3 cellular contexts compared by ENCODE assay signal in the genomic region with DNA sequence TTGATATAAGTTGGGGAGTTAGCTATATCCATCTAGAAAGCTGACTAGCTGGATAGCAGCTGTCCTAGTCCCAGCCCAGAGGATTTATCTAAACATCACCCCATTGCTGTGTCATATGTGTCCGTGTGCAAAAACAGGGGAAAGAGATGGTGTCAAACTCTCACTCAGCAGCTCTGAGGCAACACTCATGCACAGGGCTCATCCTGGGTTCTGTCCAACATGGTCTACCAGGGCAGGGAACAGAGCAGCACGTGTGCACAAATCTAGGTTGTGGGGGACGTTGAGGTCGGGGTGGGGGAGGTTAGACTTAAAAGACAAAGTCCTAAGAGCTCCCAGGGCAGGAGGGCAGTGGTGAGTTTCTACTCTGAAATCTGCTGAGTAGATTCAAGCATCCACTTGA.
TF ChIP-seq lines count a peak whose summit lies in the region.

No MANE protein-coding gene starts in this region.

TF ChIP-seq in SK-N-SH, 30 proteins besides CTCF, POLR2A, EP300 and RAD21:
- TF ChIP-seq CHD2 (IDR thresholded peaks at IDR 0.05; ENCODE audit: low read length, partially characterized antibody) (no peak), YY1 (IDR thresholded peaks at IDR 0.05; ENCODE audit: low read depth) (no peak), POLR2AphosphoS5 (IDR thresholded peaks at IDR 0.05; ENCODE audit: low read depth, low read length) (no peak), FOSL2 (IDR thresholded peaks at IDR 0.05; ENCODE audit: borderline replicate concordance, low read depth) (no peak), GATA2 (CRISPR knock-in tag; IDR thresholded peaks at IDR 0.05) (no peak), ZBTB33 (IDR thresholded peaks at IDR 0.05; ENCODE audit: borderline replicate concordance, low read depth) (no peak), RCOR1 (IDR thresholded peaks at IDR 0.05; ENCODE audit: low read length) (no peak), RFX5 (IDR thresholded peaks at IDR 0.05; ENCODE audit: low read length) (no peak), MAX (IDR thresholded peaks at IDR 0.05; ENCODE audit: low read depth) (no peak), FOXJ3 (CRISPR knock-in tag; IDR thresholded peaks at IDR 0.05) (no peak), ELF1 (IDR thresholded peaks at IDR 0.05) (no peak), SIN3A (IDR thresholded peaks at IDR 0.05; ENCODE audit: borderline replicate concordance, low read depth, low read length) (no peak), NFIC (IDR thresholded peaks at IDR 0.05; ENCODE audit: borderline replicate concordance) (no peak)
- TF ChIP-seq, protein P1, sequence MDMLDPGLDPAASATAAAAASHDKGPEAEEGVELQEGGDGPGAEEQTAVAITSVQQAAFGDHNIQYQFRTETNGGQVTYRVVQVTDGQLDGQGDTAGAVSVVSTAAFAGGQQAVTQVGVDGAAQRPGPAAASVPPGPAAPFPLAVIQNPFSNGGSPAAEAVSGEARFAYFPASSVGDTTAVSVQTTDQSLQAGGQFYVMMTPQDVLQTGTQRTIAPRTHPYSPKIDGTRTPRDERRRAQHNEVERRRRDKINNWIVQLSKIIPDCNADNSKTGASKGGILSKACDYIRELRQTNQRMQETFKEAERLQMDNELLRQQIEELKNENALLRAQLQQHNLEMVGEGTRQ (IDR thresholded peaks at IDR 0.05; ENCODE audit: borderline replicate concordance, low read depth, low read length), result no peak
- TF ChIP-seq, protein P2, sequence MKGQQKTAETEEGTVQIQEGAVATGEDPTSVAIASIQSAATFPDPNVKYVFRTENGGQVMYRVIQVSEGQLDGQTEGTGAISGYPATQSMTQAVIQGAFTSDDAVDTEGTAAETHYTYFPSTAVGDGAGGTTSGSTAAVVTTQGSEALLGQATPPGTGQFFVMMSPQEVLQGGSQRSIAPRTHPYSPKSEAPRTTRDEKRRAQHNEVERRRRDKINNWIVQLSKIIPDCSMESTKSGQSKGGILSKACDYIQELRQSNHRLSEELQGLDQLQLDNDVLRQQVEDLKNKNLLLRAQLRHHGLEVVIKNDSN (IDR thresholded peaks at IDR 0.05; ENCODE audit: borderline replicate concordance, low read depth), result no peak
TF ChIP-seq in SK-N-SH: peak in this region for 0.

TF ChIP-seq in SK-N-SH treated with all-trans-retinoic acid at 6 μM for 48 hours, 23 proteins besides CTCF, POLR2A, EP300 and RAD21 (continues in another document):
- no peak for TF ChIP-seq ZFP3 (CRISPR knock-in tag; IDR thresholded peaks at IDR 0.05)
- TF ChIP-seq, protein P3, sequence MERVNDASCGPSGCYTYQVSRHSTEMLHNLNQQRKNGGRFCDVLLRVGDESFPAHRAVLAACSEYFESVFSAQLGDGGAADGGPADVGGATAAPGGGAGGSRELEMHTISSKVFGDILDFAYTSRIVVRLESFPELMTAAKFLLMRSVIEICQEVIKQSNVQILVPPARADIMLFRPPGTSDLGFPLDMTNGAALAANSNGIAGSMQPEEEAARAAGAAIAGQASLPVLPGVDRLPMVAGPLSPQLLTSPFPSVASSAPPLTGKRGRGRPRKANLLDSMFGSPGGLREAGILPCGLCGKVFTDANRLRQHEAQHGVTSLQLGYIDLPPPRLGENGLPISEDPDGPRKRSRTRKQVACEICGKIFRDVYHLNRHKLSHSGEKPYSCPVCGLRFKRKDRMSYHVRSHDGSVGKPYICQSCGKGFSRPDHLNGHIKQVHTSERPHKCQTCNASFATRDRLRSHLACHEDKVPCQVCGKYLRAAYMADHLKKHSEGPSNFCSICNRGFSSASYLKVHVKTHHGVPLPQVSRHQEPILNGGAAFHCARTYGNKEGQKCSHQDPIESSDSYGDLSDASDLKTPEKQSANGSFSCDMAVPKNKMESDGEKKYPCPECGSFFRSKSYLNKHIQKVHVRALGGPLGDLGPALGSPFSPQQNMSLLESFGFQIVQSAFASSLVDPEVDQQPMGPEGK (CRISPR knock-in tag; IDR thresholded peaks at IDR 0.05; ENCODE audit: borderline replicate concordance), result no peak
- TF ChIP-seq TOX (CRISPR knock-in tag; IDR thresholded peaks at IDR 0.05; ENCODE audit: borderline replicate concordance), result no peak
- no peak for TF ChIP-seq SNAI2 (CRISPR knock-in tag; IDR thresholded peaks at IDR 0.05)
- no peak for TF ChIP-seq ZFP30 (CRISPR knock-in tag; IDR thresholded peaks at IDR 0.05)
- no peak for TF ChIP-seq RARB (CRISPR knock-in tag; IDR thresholded peaks at IDR 0.05)
- TF ChIP-seq ZC3H10 (CRISPR knock-in tag; IDR thresholded peaks at IDR 0.05), result no peak
- TF ChIP-seq TCF4 (CRISPR knock-in tag; IDR thresholded peaks at IDR 0.05; ENCODE audit: borderline replicate concordance), result no peak
- TF ChIP-seq, protein P4, sequence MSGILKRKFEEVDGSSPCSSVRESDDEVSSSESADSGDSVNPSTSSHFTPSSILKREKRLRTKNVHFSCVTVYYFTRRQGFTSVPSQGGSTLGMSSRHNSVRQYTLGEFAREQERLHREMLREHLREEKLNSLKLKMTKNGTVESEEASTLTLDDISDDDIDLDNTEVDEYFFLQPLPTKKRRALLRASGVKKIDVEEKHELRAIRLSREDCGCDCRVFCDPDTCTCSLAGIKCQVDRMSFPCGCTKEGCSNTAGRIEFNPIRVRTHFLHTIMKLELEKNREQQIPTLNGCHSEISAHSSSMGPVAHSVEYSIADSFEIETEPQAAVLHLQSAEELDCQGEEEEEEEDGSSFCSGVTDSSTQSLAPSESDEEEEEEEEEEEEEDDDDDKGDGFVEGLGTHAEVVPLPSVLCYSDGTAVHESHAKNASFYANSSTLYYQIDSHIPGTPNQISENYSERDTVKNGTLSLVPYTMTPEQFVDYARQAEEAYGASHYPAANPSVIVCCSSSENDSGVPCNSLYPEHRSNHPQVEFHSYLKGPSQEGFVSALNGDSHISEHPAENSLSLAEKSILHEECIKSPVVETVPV (CRISPR knock-in tag; IDR thresholded peaks at IDR 0.05), result no peak
- TF ChIP-seq ZNF70 (CRISPR knock-in tag; IDR thresholded peaks at IDR 0.05), result no peak
- TF ChIP-seq ARNTL (CRISPR knock-in tag; IDR thresholded peaks at IDR 0.05; ENCODE audit: borderline replicate concordance, low read depth), result no peak
- TF ChIP-seq ZNF8 (CRISPR knock-in tag; IDR thresholded peaks at IDR 0.05), result no peak
- TF ChIP-seq ESRRG (CRISPR knock-in tag; IDR thresholded peaks at IDR 0.05), result no peak
- no peak for TF ChIP-seq BACH2 (CRISPR knock-in tag; IDR thresholded peaks at IDR 0.05; ENCODE audit: borderline replicate concordance)
- TF ChIP-seq ZNF565 (CRISPR knock-in tag; conservative IDR thresholded peaks at IDR 0.05; ENCODE audit: low read depth), result no peak
- TF ChIP-seq CSDC2 (CRISPR knock-in tag; IDR thresholded peaks at IDR 0.05), result no peak
- no peak for TF ChIP-seq POU6F1 (CRISPR knock-in tag; IDR thresholded peaks at IDR 0.05; ENCODE audit: borderline replicate concordance, low read depth)

TF ChIP-seq in WTC11, 78 proteins besides CTCF, POLR2A, EP300 and RAD21 (continues in another document):
- TF ChIP-seq, protein P5, sequence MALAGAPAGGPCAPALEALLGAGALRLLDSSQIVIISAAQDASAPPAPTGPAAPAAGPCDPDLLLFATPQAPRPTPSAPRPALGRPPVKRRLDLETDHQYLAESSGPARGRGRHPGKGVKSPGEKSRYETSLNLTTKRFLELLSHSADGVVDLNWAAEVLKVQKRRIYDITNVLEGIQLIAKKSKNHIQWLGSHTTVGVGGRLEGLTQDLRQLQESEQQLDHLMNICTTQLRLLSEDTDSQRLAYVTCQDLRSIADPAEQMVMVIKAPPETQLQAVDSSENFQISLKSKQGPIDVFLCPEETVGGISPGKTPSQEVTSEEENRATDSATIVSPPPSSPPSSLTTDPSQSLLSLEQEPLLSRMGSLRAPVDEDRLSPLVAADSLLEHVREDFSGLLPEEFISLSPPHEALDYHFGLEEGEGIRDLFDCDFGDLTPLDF (CRISPR knock-in tag; IDR thresholded peaks at IDR 0.05), result no peak
- TF ChIP-seq NFE2L1 (CRISPR knock-in tag; IDR thresholded peaks at IDR 0.05) (no peak), TCF7 (CRISPR knock-in tag; IDR thresholded peaks at IDR 0.05; ENCODE audit: low read depth) (no peak), PREB (CRISPR knock-in tag; IDR thresholded peaks at IDR 0.05; ENCODE audit: borderline replicate concordance) (no peak), CREB1 (CRISPR knock-in tag; IDR thresholded peaks at IDR 0.05) (no peak), SMAD3 (CRISPR knock-in tag; IDR thresholded peaks at IDR 0.05; ENCODE audit: borderline replicate concordance) (no peak), ZBTB43 (CRISPR knock-in tag; IDR thresholded peaks at IDR 0.05) (no peak), ZNF281 (CRISPR knock-in tag; IDR thresholded peaks at IDR 0.05) (no peak), ATF6 (CRISPR knock-in tag; IDR thresholded peaks at IDR 0.05) (no peak), ZNF423 (CRISPR knock-in tag; IDR thresholded peaks at IDR 0.05) (no peak), ZNF416 (CRISPR knock-in tag; IDR thresholded peaks at IDR 0.05) (no peak), NFYB (CRISPR knock-in tag; conservative IDR thresholded peaks at IDR 0.05; ENCODE audit: low read depth) (no peak), ZNF121 (CRISPR knock-in tag; IDR thresholded peaks at IDR 0.05) (no peak)
- TF ChIP-seq, protein P6, sequence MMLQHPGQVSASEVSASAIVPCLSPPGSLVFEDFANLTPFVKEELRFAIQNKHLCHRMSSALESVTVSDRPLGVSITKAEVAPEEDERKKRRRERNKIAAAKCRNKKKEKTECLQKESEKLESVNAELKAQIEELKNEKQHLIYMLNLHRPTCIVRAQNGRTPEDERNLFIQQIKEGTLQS (CRISPR knock-in tag; conservative IDR thresholded peaks at IDR 0.05), result no peak
- TF ChIP-seq, protein P7, sequence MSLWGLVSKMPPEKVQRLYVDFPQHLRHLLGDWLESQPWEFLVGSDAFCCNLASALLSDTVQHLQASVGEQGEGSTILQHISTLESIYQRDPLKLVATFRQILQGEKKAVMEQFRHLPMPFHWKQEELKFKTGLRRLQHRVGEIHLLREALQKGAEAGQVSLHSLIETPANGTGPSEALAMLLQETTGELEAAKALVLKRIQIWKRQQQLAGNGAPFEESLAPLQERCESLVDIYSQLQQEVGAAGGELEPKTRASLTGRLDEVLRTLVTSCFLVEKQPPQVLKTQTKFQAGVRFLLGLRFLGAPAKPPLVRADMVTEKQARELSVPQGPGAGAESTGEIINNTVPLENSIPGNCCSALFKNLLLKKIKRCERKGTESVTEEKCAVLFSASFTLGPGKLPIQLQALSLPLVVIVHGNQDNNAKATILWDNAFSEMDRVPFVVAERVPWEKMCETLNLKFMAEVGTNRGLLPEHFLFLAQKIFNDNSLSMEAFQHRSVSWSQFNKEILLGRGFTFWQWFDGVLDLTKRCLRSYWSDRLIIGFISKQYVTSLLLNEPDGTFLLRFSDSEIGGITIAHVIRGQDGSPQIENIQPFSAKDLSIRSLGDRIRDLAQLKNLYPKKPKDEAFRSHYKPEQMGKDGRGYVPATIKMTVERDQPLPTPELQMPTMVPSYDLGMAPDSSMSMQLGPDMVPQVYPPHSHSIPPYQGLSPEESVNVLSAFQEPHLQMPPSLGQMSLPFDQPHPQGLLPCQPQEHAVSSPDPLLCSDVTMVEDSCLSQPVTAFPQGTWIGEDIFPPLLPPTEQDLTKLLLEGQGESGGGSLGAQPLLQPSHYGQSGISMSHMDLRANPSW (CRISPR knock-in tag; conservative IDR thresholded peaks at IDR 0.05; ENCODE audit: low read depth), result no peak
- TF ChIP-seq, protein P8, sequence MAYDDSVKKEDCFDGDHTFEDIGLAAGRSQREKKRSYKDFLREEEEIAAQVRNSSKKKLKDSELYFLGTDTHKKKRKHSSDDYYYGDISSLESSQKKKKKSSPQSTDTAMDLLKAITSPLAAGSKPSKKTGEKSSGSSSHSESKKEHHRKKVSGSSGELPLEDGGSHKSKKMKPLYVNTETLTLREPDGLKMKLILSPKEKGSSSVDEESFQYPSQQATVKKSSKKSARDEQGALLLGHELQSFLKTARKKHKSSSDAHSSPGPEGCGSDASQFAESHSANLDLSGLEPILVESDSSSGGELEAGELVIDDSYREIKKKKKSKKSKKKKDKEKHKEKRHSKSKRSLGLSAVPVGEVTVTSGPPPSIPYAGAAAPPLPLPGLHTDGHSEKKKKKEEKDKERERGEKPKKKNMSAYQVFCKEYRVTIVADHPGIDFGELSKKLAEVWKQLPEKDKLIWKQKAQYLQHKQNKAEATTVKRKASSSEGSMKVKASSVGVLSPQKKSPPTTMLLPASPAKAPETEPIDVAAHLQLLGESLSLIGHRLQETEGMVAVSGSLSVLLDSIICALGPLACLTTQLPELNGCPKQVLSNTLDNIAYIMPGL (CRISPR knock-in tag; IDR thresholded peaks at IDR 0.05), result no peak
